1 cellular context compared by ENCODE assay signal in genomic region chr1:42657981-42658879, GRCh38.
TF ChIP-seq lines count a peak whose summit lies in the region.

Gene PPIH, plus strand, starts transcription at chr1:42658423. Its CDS starts 24 bp downstream, at chr1:42658447.

TF ChIP-seq in HepG2, 621 proteins besides CTCF, POLR2A, EP300 and RAD21 (continued from another document and continues in another):
- peak; percentile 19; the same call in 1 of the 2 replicates for TF ChIP-seq NFIC (IDR thresholded peaks at IDR 0.05; ENCODE audit: low read length)
- TF ChIP-seq MEF2D (CRISPR knock-in tag; IDR thresholded peaks at IDR 0.05): peak; percentile 63; the same call in 1 of the 2 replicates
- TF ChIP-seq SMARCE1 (IDR thresholded peaks at IDR 0.05; ENCODE audit: borderline replicate concordance): no peak
- no peak for TF ChIP-seq IKZF1 (IDR thresholded peaks at IDR 0.05)
- no peak; the same call in 1 of the 2 replicates for TF ChIP-seq NFKB2 (CRISPR knock-in tag; IDR thresholded peaks at IDR 0.05; ENCODE audit: borderline replicate concordance)
- peak; percentile 91 for TF ChIP-seq ZFP36L1 (CRISPR knock-in tag; IDR thresholded peaks at IDR 0.05)
- TF ChIP-seq ZNF318 (CRISPR knock-in tag; IDR thresholded peaks at IDR 0.05): no peak
- peak; percentile 89 for TF ChIP-seq POGZ (CRISPR knock-in tag; IDR thresholded peaks at IDR 0.05)
- TF ChIP-seq MBD4 (IDR thresholded peaks at IDR 0.05; ENCODE audit: borderline replicate concordance, low read length): no peak
- peak; percentile 94 for TF ChIP-seq POLR2AphosphoS5 (IDR thresholded peaks at IDR 0.05; ENCODE audit: low read depth, low read length)
- TF ChIP-seq KLF13 (CRISPR knock-in tag; IDR thresholded peaks at IDR 0.05): no peak
- TF ChIP-seq RFXANK (CRISPR knock-in tag; IDR thresholded peaks at IDR 0.05): 0 out of 2 replicates have a peak, but pooled peaks have one; percentile 31
- TF ChIP-seq CENPT (CRISPR knock-in tag; IDR thresholded peaks at IDR 0.05; ENCODE audit: low read depth): 0 out of 2 replicates have a peak, but pooled peaks have one; percentile 37
- no peak for TF ChIP-seq CCAR2 (optimal IDR thresholded peaks at IDR 0.05; ENCODE audit: low read depth, low read length)
- TF ChIP-seq, protein P1, sequence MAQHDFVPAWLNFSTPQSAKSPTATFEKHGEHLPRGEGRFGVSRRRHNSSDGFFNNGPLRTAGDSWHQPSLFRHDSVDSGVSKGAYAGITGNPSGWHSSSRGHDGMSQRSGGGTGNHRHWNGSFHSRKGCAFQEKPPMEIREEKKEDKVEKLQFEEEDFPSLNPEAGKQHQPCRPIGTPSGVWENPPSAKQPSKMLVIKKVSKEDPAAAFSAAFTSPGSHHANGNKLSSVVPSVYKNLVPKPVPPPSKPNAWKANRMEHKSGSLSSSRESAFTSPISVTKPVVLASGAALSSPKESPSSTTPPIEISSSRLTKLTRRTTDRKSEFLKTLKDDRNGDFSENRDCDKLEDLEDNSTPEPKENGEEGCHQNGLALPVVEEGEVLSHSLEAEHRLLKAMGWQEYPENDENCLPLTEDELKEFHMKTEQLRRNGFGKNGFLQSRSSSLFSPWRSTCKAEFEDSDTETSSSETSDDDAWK (CRISPR knock-in tag; IDR thresholded peaks at IDR 0.05): no peak
- no peak for TF ChIP-seq ZNF577 (CRISPR knock-in tag; IDR thresholded peaks at IDR 0.05; ENCODE audit: borderline replicate concordance, low read depth)
- TF ChIP-seq ZNF33B (CRISPR knock-in tag; IDR thresholded peaks at IDR 0.05): peak; percentile 95
- no peak for TF ChIP-seq ZSCAN22 (CRISPR knock-in tag; IDR thresholded peaks at IDR 0.05)
- TF ChIP-seq, protein P2, sequence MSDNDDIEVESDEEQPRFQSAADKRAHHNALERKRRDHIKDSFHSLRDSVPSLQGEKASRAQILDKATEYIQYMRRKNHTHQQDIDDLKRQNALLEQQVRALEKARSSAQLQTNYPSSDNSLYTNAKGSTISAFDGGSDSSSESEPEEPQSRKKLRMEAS (IDR thresholded peaks at IDR 0.05): peak; percentile 91
- no peak for TF ChIP-seq ATF6 (CRISPR knock-in tag; conservative IDR thresholded peaks at IDR 0.05)
- peak; percentile 83 for TF ChIP-seq ARNT2 (CRISPR knock-in tag; IDR thresholded peaks at IDR 0.05; ENCODE audit: low read depth)
- peak; percentile 92; the same call in 1 of the 2 replicates for TF ChIP-seq ZNF292 (CRISPR knock-in tag; IDR thresholded peaks at IDR 0.05; ENCODE audit: borderline replicate concordance, low read depth)
- peak; percentile 91 for TF ChIP-seq MXI1 (IDR thresholded peaks at IDR 0.05; ENCODE audit: borderline replicate concordance, low read depth, low read length)
- TF ChIP-seq RFX3 (CRISPR knock-in tag; IDR thresholded peaks at IDR 0.05): no peak
- TF ChIP-seq ATF4 (CRISPR knock-in tag; IDR thresholded peaks at IDR 0.05): 0 out of 4 replicates have a peak, but pooled peaks of 1 of the 2 experiments have one; percentile 15
- peak; percentile 52; the same call in 1 of the 2 replicates for TF ChIP-seq SMAD3 (CRISPR knock-in tag; IDR thresholded peaks at IDR 0.05)
- no peak for TF ChIP-seq PLRG1 (conservative IDR thresholded peaks at IDR 0.05)
- TF ChIP-seq BHLHE40 (IDR thresholded peaks at IDR 0.05; ENCODE audit: low read length): peak; percentile 71; the same call in 1 of the 2 replicates
- TF ChIP-seq, protein P3, sequence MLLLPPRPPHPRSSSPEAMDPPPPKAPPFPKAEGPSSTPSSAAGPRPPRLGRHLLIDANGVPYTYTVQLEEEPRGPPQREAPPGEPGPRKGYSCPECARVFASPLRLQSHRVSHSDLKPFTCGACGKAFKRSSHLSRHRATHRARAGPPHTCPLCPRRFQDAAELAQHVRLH (CRISPR knock-in tag; IDR thresholded peaks at IDR 0.05; ENCODE audit: borderline replicate concordance, low read depth): peak; percentile 92; the same call in 1 of the 2 replicates
- peak; percentile 76; the same call in 1 of the 2 replicates for TF ChIP-seq ZNF136 (CRISPR knock-in tag; IDR thresholded peaks at IDR 0.05; ENCODE audit: low read depth)
- TF ChIP-seq FOXK1 (CRISPR knock-in tag; IDR thresholded peaks at IDR 0.05; ENCODE audit: borderline replicate concordance, low read depth): peak; percentile 89
- no peak for TF ChIP-seq RORA (CRISPR knock-in tag; IDR thresholded peaks at IDR 0.05)
- TF ChIP-seq, protein P4, sequence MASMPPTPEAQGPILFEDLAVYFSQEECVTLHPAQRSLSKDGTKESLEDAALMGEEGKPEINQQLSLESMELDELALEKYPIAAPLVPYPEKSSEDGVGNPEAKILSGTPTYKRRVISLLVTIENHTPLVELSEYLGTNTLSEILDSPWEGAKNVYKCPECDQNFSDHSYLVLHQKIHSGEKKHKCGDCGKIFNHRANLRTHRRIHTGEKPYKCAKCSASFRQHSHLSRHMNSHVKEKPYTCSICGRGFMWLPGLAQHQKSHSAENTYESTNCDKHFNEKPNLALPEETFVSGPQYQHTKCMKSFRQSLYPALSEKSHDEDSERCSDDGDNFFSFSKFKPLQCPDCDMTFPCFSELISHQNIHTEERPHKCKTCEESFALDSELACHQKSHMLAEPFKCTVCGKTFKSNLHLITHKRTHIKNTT (CRISPR knock-in tag; IDR thresholded peaks at IDR 0.05): no peak
- peak; percentile 61 for TF ChIP-seq NFYB (CRISPR knock-in tag; IDR thresholded peaks at IDR 0.05)
- TF ChIP-seq ZNF781 (CRISPR knock-in tag; IDR thresholded peaks at IDR 0.05; ENCODE audit: borderline replicate concordance, not compliant biosample characterization): no peak
- TF ChIP-seq MTF2 (CRISPR knock-in tag; IDR thresholded peaks at IDR 0.05; ENCODE audit: borderline replicate concordance): peak; percentile 83; the same call in 1 of the 2 replicates
- TF ChIP-seq KDM2A (CRISPR knock-in tag; IDR thresholded peaks at IDR 0.05; ENCODE audit: borderline replicate concordance, low read depth): peak; percentile 91
- TF ChIP-seq YEATS2 (CRISPR knock-in tag; IDR thresholded peaks at IDR 0.05; ENCODE audit: borderline replicate concordance): peak; percentile 92
- TF ChIP-seq MATR3 (CRISPR knock-in tag; IDR thresholded peaks at IDR 0.05): no peak
- peak; percentile 48; the same call in 1 of the 2 replicates for TF ChIP-seq ZNF225 (CRISPR knock-in tag; IDR thresholded peaks at IDR 0.05)
- no peak for TF ChIP-seq SOX6 (IDR thresholded peaks at IDR 0.05)
- TF ChIP-seq SOX6 (CRISPR knock-in tag; IDR thresholded peaks at IDR 0.05): peak; percentile 69; the same call in 1 of the 2 replicates
- no peak for TF ChIP-seq GTF2F1 (IDR thresholded peaks at IDR 0.05; ENCODE audit: low read length)
- no peak for TF ChIP-seq XRCC5 (optimal IDR thresholded peaks at IDR 0.05; ENCODE audit: low read length)
- peak; percentile 20; the same call in 1 of the 2 replicates for TF ChIP-seq ZNF205 (CRISPR knock-in tag; IDR thresholded peaks at IDR 0.05)
- TF ChIP-seq TEAD2 (CRISPR knock-in tag; IDR thresholded peaks at IDR 0.05): no peak
- peak; percentile 85 for TF ChIP-seq ELF3 (CRISPR knock-in tag; IDR thresholded peaks at IDR 0.05)
- peak; percentile 83 for TF ChIP-seq HNRNPLL (IDR thresholded peaks at IDR 0.05; ENCODE audit: low read depth, low read length, poor library complexity, severe bottlenecking)
- TF ChIP-seq KLF15 (CRISPR knock-in tag; IDR thresholded peaks at IDR 0.05; ENCODE audit: borderline replicate concordance): no peak
- no peak for TF ChIP-seq NR3C1 (CRISPR knock-in tag; IDR thresholded peaks at IDR 0.05)
- no peak; the same call in none of the 2 replicates for TF ChIP-seq HMGXB3 (CRISPR knock-in tag; IDR thresholded peaks at IDR 0.05; ENCODE audit: borderline replicate concordance)
- no peak for TF ChIP-seq RFX1 (IDR thresholded peaks at IDR 0.05)
